Comparison of ENCODE assay signal across 13 cellular contexts in the genomic region with DNA sequence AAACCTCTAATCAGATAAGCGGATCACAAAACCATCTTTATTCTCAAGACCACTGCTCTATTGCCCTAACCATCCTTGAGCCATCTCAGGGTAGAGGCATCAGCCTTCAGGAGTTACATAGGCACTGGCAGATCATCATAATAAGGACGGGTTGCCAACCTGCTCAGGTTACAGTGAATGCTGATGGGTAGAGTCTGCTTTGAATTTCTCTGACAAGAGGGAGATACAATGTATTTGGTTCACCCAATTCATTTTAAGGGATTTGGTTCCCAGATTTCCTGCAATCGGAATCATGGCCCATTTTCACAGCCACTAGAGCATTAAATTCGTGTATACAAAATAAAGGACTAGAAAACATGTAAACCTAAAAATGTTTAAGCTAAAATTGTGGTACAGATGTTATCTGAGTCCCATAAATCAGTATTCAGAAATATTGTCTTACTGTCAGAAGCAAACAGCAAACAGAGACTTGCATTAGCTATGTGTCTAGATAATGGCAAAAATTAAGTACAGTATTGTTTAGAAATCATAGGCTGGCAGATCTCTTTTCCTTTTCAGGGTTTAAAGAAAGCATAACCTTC. TPM values are rescaled to one million over a fixed set of nuclear protein-coding genes. Genes with fewer than 3 reads are reported as not detected.
DNase-seq lines count a peak whose midpoint lies in the region; ATAC-seq, FAIRE-seq and TF ChIP-seq lines count a peak whose summit lies in the region.
"Had no signal": no experiment of that assay in that cellular context is flagged by ENCODE, and none has a peak within 500 bp of the region (broad histone marks: within the 10 kb centered on the region; RNA-seq: fewer than 3 reads in every experiment).

No MANE protein-coding gene starts in this region.

- intact Hi-C loops in OCI-LY7 (cut with micrococcal nuclease; ENCODE audit: unreplicated experiment), result loop anchor here (1.0 to 5.0 kb wide), 6 partner anchors 35 to 543 kb away; no protein-coding TSS in a partner anchor
- intact Hi-C loops in upper lobe of right lung (cut with DNase I), result loop anchor here (10.0 kb wide), 1 partner anchor 351 kb away; no protein-coding TSS in a partner anchor
- intact Hi-C loops in natural killer cell (cut with micrococcal nuclease), result loop anchor here (1.0 to 10.0 kb wide), 4 partner anchors 80 to 541 kb away; no protein-coding TSS in a partner anchor

- H3K4me2 ChIP-seq in OCI-LY7 (ENCODE audit: low read length), result peak overlapping the region; percentile 11; the same call in 1 of the 2 replicates

- no peaks in the 10 kb centered on the region for H3K27me3 ChIP-seq in upper lobe of right lung

- H3K4me3 ChIP-seq in OCI-LY7 (ENCODE audit: low read depth, low read length, poor library complexity, severe bottlenecking) (no peak overlapping the region), upper lobe of right lung (no peak overlapping the region)
- H3K4me3 ChIP-seq: skin epidermis had no signal

- POLR2A ChIA-PET in OCI-LY7 (lab: Charles Lee), result interaction anchor here (0.6 to 1.9 kb wide), 18 partner anchors 8 to 372 kb away, joined by 3 to 9 read pairs (median 3); no protein-coding TSS in a partner anchor

- peak overlapping the region; percentile 54 for H3K27ac Mint-ChIP-seq in activated naive CD8-positive, alpha-beta T cell treated with anti-CD3 and anti-CD28 coated beads, Interleukin-2, amount 50 U/mL, for 24 hours
- H3K27ac Mint-ChIP-seq in activated naive CD8-positive, alpha-beta T cell treated with anti-CD3 and anti-CD28 coated beads for 36 hours, result no peak overlapping the region
- H3K27ac Mint-ChIP-seq in natural killer cell, result no peak overlapping the region
- H3K27ac Mint-ChIP-seq: activated CD4-positive, alpha-beta memory T cell treated with anti-CD3 and anti-CD28 coated beads, Interleukin-2, amount 10 ng/mL, durations not matched to agents 7 days and 5 days; activated naive CD4-positive, alpha-beta T cell treated with anti-CD3 and anti-CD28 coated beads, Interleukin-2, amount 10 ng/mL, durations not matched to agents 7 days and 5 days; naive thymus-derived CD8-positive, alpha-beta T cell had no signal

- peaks cover under 1% of the 10 kb centered on the region for H3K9me3 Mint-ChIP-seq in activated naive CD8-positive, alpha-beta T cell treated with anti-CD3 and anti-CD28 coated beads, Interleukin-2, amount 50 U/mL, for 24 hours
- H3K9me3 Mint-ChIP-seq in activated naive CD8-positive, alpha-beta T cell treated with anti-CD3 and anti-CD28 coated beads for 36 hours, result no peaks in the 10 kb centered on the region
- H3K9me3 Mint-ChIP-seq in natural killer cell, result no peaks in the 10 kb centered on the region
- H3K9me3 Mint-ChIP-seq: activated CD4-positive, alpha-beta memory T cell treated with anti-CD3 and anti-CD28 coated beads, Interleukin-2, amount 10 ng/mL, durations not matched to agents 7 days and 5 days; activated naive CD4-positive, alpha-beta T cell treated with anti-CD3 and anti-CD28 coated beads, Interleukin-2, amount 10 ng/mL, durations not matched to agents 7 days and 5 days had no signal

- no peak for ATAC-seq in activated naive CD8-positive, alpha-beta T cell treated with anti-CD3 and anti-CD28 coated beads, Interleukin-2, amount 50 U/mL, for 24 hours
- ATAC-seq in upper lobe of right lung, result no peak
- no peak for ATAC-seq in natural killer cell

- peak overlapping the region; percentile 71; the same call in 1 of the 2 replicates for H2AFZ ChIP-seq in OCI-LY7 (ENCODE audit: low read length)

- H3K9me2 ChIP-seq in OCI-LY7 (ENCODE audit: insufficient read depth, low read length), result no peaks in the 10 kb centered on the region

- FAIRE-seq in D721Med (lab: Jason Lieb, UNC), result no peak
- FAIRE-seq: colon had no signal

- no peak overlapping the region for H3K4me3 Mint-ChIP-seq in activated naive CD8-positive, alpha-beta T cell treated with anti-CD3 and anti-CD28 coated beads, Interleukin-2, amount 50 U/mL, for 24 hours
- no peak overlapping the region for H3K4me3 Mint-ChIP-seq in activated naive CD8-positive, alpha-beta T cell treated with anti-CD3 and anti-CD28 coated beads for 36 hours
- no peak overlapping the region for H3K4me3 Mint-ChIP-seq in natural killer cell
- H3K4me3 Mint-ChIP-seq: activated CD4-positive, alpha-beta memory T cell treated with anti-CD3 and anti-CD28 coated beads, Interleukin-2, amount 10 ng/mL, durations not matched to agents 7 days and 5 days; activated naive CD4-positive, alpha-beta T cell treated with anti-CD3 and anti-CD28 coated beads, Interleukin-2, amount 10 ng/mL, durations not matched to agents 7 days and 5 days; naive thymus-derived CD8-positive, alpha-beta T cell had no signal

- H3K27me3 Mint-ChIP-seq in activated naive CD8-positive, alpha-beta T cell treated with anti-CD3 and anti-CD28 coated beads, Interleukin-2, amount 50 U/mL, for 24 hours, result no peaks in the 10 kb centered on the region
- no peaks in the 10 kb centered on the region for H3K27me3 Mint-ChIP-seq in activated naive CD8-positive, alpha-beta T cell treated with anti-CD3 and anti-CD28 coated beads for 36 hours
- H3K27me3 Mint-ChIP-seq in natural killer cell (ENCODE audit: low read depth in 2 of 2), result no peaks in the 10 kb centered on the region
- H3K27me3 Mint-ChIP-seq: activated CD4-positive, alpha-beta memory T cell treated with anti-CD3 and anti-CD28 coated beads, Interleukin-2, amount 10 ng/mL, durations not matched to agents 7 days and 5 days; activated naive CD4-positive, alpha-beta T cell treated with anti-CD3 and anti-CD28 coated beads, Interleukin-2, amount 10 ng/mL, durations not matched to agents 7 days and 5 days; naive thymus-derived CD8-positive, alpha-beta T cell had no signal

- H3K79me2 ChIP-seq in OCI-LY7 (ENCODE audit: insufficient read depth, low read depth, low read length), result no peaks in the 10 kb centered on the region

- no peak overlapping the region for H3K27ac ChIP-seq in OCI-LY7 (ENCODE audit: low read depth, low read length, poor library complexity, severe bottlenecking)
- peak overlapping the region; percentile 65 for H3K27ac ChIP-seq in upper lobe of right lung

- CTCF ChIA-PET in OCI-LY7 (lab: Charles Lee; ENCODE audit: unreplicated experiment), result interaction anchor here (0.7 to 2.6 kb wide), 9 partner anchors 36 to 361 kb away, joined by 3 to 12 read pairs (median 4); no protein-coding TSS in a partner anchor

- H3K36me3 Mint-ChIP-seq in activated naive CD8-positive, alpha-beta T cell treated with anti-CD3 and anti-CD28 coated beads, Interleukin-2, amount 50 U/mL, for 24 hours (ENCODE audit: low read depth), result no peaks in the 10 kb centered on the region
- H3K36me3 Mint-ChIP-seq in activated naive CD8-positive, alpha-beta T cell treated with anti-CD3 and anti-CD28 coated beads for 36 hours, result no peaks in the 10 kb centered on the region
- H3K36me3 Mint-ChIP-seq in natural killer cell, result no peaks in the 10 kb centered on the region
- H3K36me3 Mint-ChIP-seq: activated naive CD4-positive, alpha-beta T cell treated with anti-CD3 and anti-CD28 coated beads, Interleukin-2, amount 10 ng/mL, durations not matched to agents 7 days and 5 days; naive thymus-derived CD8-positive, alpha-beta T cell had no signal

- H3K4me1 ChIP-seq in OCI-LY7 (ENCODE audit: insufficient read depth, low read length, poor library complexity, severe bottlenecking) (peaks cover 28% of the 10 kb centered on the region), upper lobe of right lung (peaks cover 21% of the 10 kb centered on the region)

- H3K4me1 Mint-ChIP-seq in activated naive CD8-positive, alpha-beta T cell treated with anti-CD3 and anti-CD28 coated beads, Interleukin-2, amount 50 U/mL, for 24 hours, result peaks cover 29% of the 10 kb centered on the region
- H3K4me1 Mint-ChIP-seq in activated naive CD8-positive, alpha-beta T cell treated with anti-CD3 and anti-CD28 coated beads for 36 hours, result peaks cover 8% of the 10 kb centered on the region
- no peaks in the 10 kb centered on the region for H3K4me1 Mint-ChIP-seq in natural killer cell
- H3K4me1 Mint-ChIP-seq: activated naive CD4-positive, alpha-beta T cell treated with anti-CD3 and anti-CD28 coated beads, Interleukin-2, amount 10 ng/mL, durations not matched to agents 7 days and 5 days had no signal

- no peak for DNase-seq in activated naive CD8-positive, alpha-beta T cell treated with anti-CD3 and anti-CD28 coated beads, Interleukin-2, amount 50 U/mL, for 24 hours
- DNase-seq in activated naive CD8-positive, alpha-beta T cell treated with anti-CD3 and anti-CD28 coated beads for 36 hours, result no peak
- DNase-seq in OCI-LY7 (ENCODE audit: low spot score) (no peak), left kidney (ENCODE audit: low read depth, low spot score) (peak; percentile 34), upper lobe of right lung (no peak), natural killer cell (no peak), D721Med (ENCODE audit: insufficient read length, low spot score) (no peak), SKM-1 (lab: John Stamatoyannopoulos, UW; ENCODE audit: unreplicated experiment) (no peak)

- no peaks in the 10 kb centered on the region for H4K20me1 ChIP-seq in OCI-LY7 (ENCODE audit: insufficient read depth, low read length)

- H3K9me3 ChIP-seq in OCI-LY7 (ENCODE audit: low read length), result no peaks in the 10 kb centered on the region
- H3K9me3 ChIP-seq in upper lobe of right lung, result no peaks in the 10 kb centered on the region

- H3K36me3 ChIP-seq in OCI-LY7 (ENCODE audit: insufficient read depth, low read length) (no peaks in the 10 kb centered on the region), upper lobe of right lung (no peaks in the 10 kb centered on the region)

- TF ChIP-seq CTCF in OCI-LY7 (conservative IDR thresholded peaks at IDR 0.05; ENCODE audit: low read length) (no peak), upper lobe of right lung (IDR thresholded peaks at IDR 0.05) (no peak), natural killer cell (IDR thresholded peaks at IDR 0.05) (no peak), D721Med (IDR thresholded peaks at IDR 0.05; ENCODE audit: insufficient read depth, missing control alignments) (no peak)

- BruUV-seq in OCI-LY7 (replicated peaks; lab: Mats Ljungman, UMichigan), result no TSS peak

RNA-seq across cellular contexts. Expression of gene TMEM170B, which starts 41.9 kb away (rescaled TPM):
- total RNA-seq in activated naive CD8-positive, alpha-beta T cell treated with anti-CD3 and anti-CD28 coated beads for 36 hours, result 1 to 10 TPM; 2.0 to 2.2 TPM
- 3.4 and 4.1 TPM in 2 replicates for total RNA-seq in OCI-LY7 (2014; rRNA removed; shearing (Covaris generic))
- total RNA-seq in OCI-LY7 (2022) (5.1 and 5.6 TPM in 2 replicates), upper lobe of right lung (9.2 TPM), natural killer cell (1 to 10 TPM; 1.8 to 3.6 (median 2.5) TPM)
